ENCODE assay signal across 8 cellular contexts in genomic region chr1:234848972-234849641, GRCh38.
DNase-seq lines count a peak whose midpoint lies in the region; ATAC-seq and TF ChIP-seq lines count a peak whose summit lies in the region.

No MANE protein-coding gene starts in this region.

- H3K27ac Mint-ChIP-seq in T-helper 2 cell treated with Interferon-gamma antibody and Interleukin-4, amounts not matched to agents 5 μg/mL and 100 μg/mL, for 36 hours: peak overlapping the region; percentile 22

- ATAC-seq in foreskin keratinocyte (no peak), GM21390 (IDR thresholded peaks at IDR 0.05; ENCODE audit: unreplicated experiment) (no peak)

- no peaks in the 10 kb centered on the region for H3K9me3 Mint-ChIP-seq in T-helper 2 cell treated with Interferon-gamma antibody and Interleukin-4, amounts not matched to agents 5 μg/mL and 100 μg/mL, for 36 hours

- TF ChIP-seq EP300 in stomach (IDR thresholded peaks at IDR 0.05): no peak

- peaks cover 1% of the 10 kb centered on the region for H3K36me3 Mint-ChIP-seq in T-helper 2 cell treated with Interferon-gamma antibody and Interleukin-4, amounts not matched to agents 5 μg/mL and 100 μg/mL, for 36 hours (ENCODE audit: low read depth)

- H3K27me3 ChIP-seq in foreskin keratinocyte (no peaks in the 10 kb centered on the region), stomach (no peaks in the 10 kb centered on the region)

- no peaks in the 10 kb centered on the region for H3K9me3 ChIP-seq in stomach

- H3K36me3 ChIP-seq in stomach: no peaks in the 10 kb centered on the region

- H3K4me1 ChIP-seq in foreskin keratinocyte (no peaks in the 10 kb centered on the region), stomach (peaks cover 8 to 59% (median 19%) of the 10 kb centered on the region in 4 donors)

- TF ChIP-seq POLR2A in stomach (IDR thresholded peaks at IDR 0.05): no peak

- WGBS in stomach, 5 donors: 50 to 64% (median 55%) methylated on average over 6 of the region's 6 CpGs

- intact Hi-C loops in stomach (cut with DNase I; ENCODE audit: low total_unique reads): no loop called here

- H3K27ac ChIP-seq in foreskin keratinocyte (no peak overlapping the region), stomach (peak overlapping the region in 3 of 5 donors; percentile 10 to 73 (median 17))

- H3K4me3 ChIP-seq in stomach: no peak overlapping the region

- peak overlapping the region; percentile 28 for H3K4me3 Mint-ChIP-seq in T-helper 2 cell treated with Interferon-gamma antibody and Interleukin-4, amounts not matched to agents 5 μg/mL and 100 μg/mL, for 36 hours

- TF ChIP-seq CTCF in foreskin keratinocyte (conservative IDR thresholded peaks at IDR 0.05) (peak; percentile 2), stomach (IDR thresholded peaks at IDR 0.05) (no peak)

- DNase-seq in T-helper 2 cell treated with Interferon-gamma antibody and Interleukin-4, amounts not matched to agents 5 μg/mL and 100 μg/mL, for 36 hours (ENCODE audit: low spot score): no peak
- DNase-seq in T-helper 2 cell: no peak
- peak; percentile 95 for DNase-seq in SIG-M5 (lab: John Stamatoyannopoulos, UW)
- peak; percentile 57 to 60 for DNase-seq in foreskin keratinocyte
- no peak for DNase-seq in stomach
- DNase-seq in NK-92 treated with Interleukin-12 subunit alpha and Interleukin-12 subunit beta, amount 100 ng/mL, for 24 hours (lab: John Stamatoyannopoulos, UW): no peak
- DNase-seq in cerebellum (ENCODE audit: low spot score): no peak

- H3K27me3 Mint-ChIP-seq in T-helper 2 cell treated with Interferon-gamma antibody and Interleukin-4, amounts not matched to agents 5 μg/mL and 100 μg/mL, for 36 hours (ENCODE audit: low read depth): no peaks in the 10 kb centered on the region

- H3K4me1 Mint-ChIP-seq in T-helper 2 cell treated with Interferon-gamma antibody and Interleukin-4, amounts not matched to agents 5 μg/mL and 100 μg/mL, for 36 hours (ENCODE audit: low read depth): peaks cover 72% of the 10 kb centered on the region

Comparison
In these comparisons a context has a peak if more than half of its experiments do, and no peak if none do; other contexts are left out.
1. DNase-seq: peak in SIG-M5 (single experiment) and foreskin keratinocyte (2 of 2); none in T-helper 2 cell treated with Interferon-gamma antibody and Interleukin-4, amounts not matched to agents 5 μg/mL and 100 μg/mL, for 36 hours (single experiment), T-helper 2 cell (0 of 5), stomach (single experiment), NK-92 treated with Interleukin-12 subunit alpha and Interleukin-12 subunit beta, amount 100 ng/mL, for 24 hours (single experiment) and cerebellum (single experiment).